In genomic region chr1:160800645-160801408, GRCh38 we compare ENCODE assay signal across 16 cellular contexts. TPM values are rescaled to one million over a fixed set of nuclear protein-coding genes. Genes with fewer than 3 reads are reported as not detected.
A peak's percentile ranks its signal among the peaks of the same experiment; 100 is the strongest.
DNase-seq lines count a peak whose midpoint lies in the region; ATAC-seq, FAIRE-seq and TF ChIP-seq lines count a peak whose summit lies in the region.
"Had no signal": no experiment of that assay in that cellular context is flagged by ENCODE, and none has a peak within 500 bp of the region (broad histone marks: within the 10 kb centered on the region; RNA-seq: fewer than 3 reads in every experiment).

No MANE protein-coding gene starts in this region.

- no peak for TF ChIP-seq CTCF in CD8-positive, alpha-beta T cell (IDR thresholded peaks at IDR 0.05)

- intact Hi-C loops in CD8-positive, alpha-beta T cell (cut with DNase I, micrococcal nuclease) = no loop called here

- H3K4me1 ChIP-seq in CD8-positive, alpha-beta T cell (ENCODE audit: insufficient read depth, low read length) = peaks cover 59% of the 10 kb centered on the region
- H3K4me1 ChIP-seq: HAP-1, left ventricle myocardium inferior, right atrium auricular region, vagina had no signal

- H3K36me3 Mint-ChIP-seq in CD8-positive, alpha-beta T cell = peaks cover 79% of the 10 kb centered on the region
- H3K36me3 Mint-ChIP-seq in IgD-negative memory B cell (peaks cover 22% of the 10 kb centered on the region), naive B cell (peaks cover 34 to 60% of the 10 kb centered on the region in 2 donors)

- H3K4me1 Mint-ChIP-seq in CD8-positive, alpha-beta T cell (ENCODE audit: low read depth) = peaks cover 77% of the 10 kb centered on the region
- H3K4me1 Mint-ChIP-seq in IgD-negative memory B cell (peaks cover 59 to 74% (median 62%) of the 10 kb centered on the region in 3 donors), naive B cell (peaks cover 65 to 88% (median 83%) of the 10 kb centered on the region in 3 donors)
- H3K4me1 Mint-ChIP-seq: nephron had no signal

- peak overlapping the region; percentile 97 for H3K4me3 Mint-ChIP-seq in CD8-positive, alpha-beta T cell
- H3K4me3 Mint-ChIP-seq in IgD-negative memory B cell (peak overlapping the region; percentile 71 to 96 (median 83)), naive B cell (peak overlapping the region; percentile 67 to 98 (median 89))
- H3K4me3 Mint-ChIP-seq: nephron had no signal

- ATAC-seq in CD8-positive, alpha-beta T cell = peak; percentile 27
- peak; percentile 27 to 38 for ATAC-seq in naive B cell (ENCODE audit: low read depth in 2 of 2)
- ATAC-seq in HG02981 (IDR thresholded peaks at IDR 0.05; ENCODE audit: unreplicated experiment) = no peak
- ATAC-seq in HG02623 (IDR thresholded peaks at IDR 0.05; ENCODE audit: unreplicated experiment) = no peak

- FAIRE-seq in TTC549 (lab: Jason Lieb, UNC) = peak; percentile 15

- no peaks in the 10 kb centered on the region for H3K9me3 ChIP-seq in CD8-positive, alpha-beta T cell (ENCODE audit: low read length)
- H3K9me3 ChIP-seq: vagina had no signal

- peaks cover 12% of the 10 kb centered on the region for H3K36me3 ChIP-seq in CD8-positive, alpha-beta T cell (ENCODE audit: insufficient read depth, low read length)
- H3K36me3 ChIP-seq: HAP-1, left ventricle myocardium inferior, right atrium auricular region, vagina had no signal

- H3K27ac ChIP-seq in CD8-positive, alpha-beta T cell (ENCODE audit: low read depth, low read length) = peak overlapping the region; percentile 75
- H3K27ac ChIP-seq: left ventricle myocardium inferior, right atrium auricular region, vagina had no signal

- peaks cover 2% of the 10 kb centered on the region for H3K9me3 Mint-ChIP-seq in CD8-positive, alpha-beta T cell
- H3K9me3 Mint-ChIP-seq in IgD-negative memory B cell (peaks cover 0 to 11% (median 2%) of the 10 kb centered on the region in 3 donors), naive B cell (peaks cover 4 to 18% (median 9%) of the 10 kb centered on the region in 7 donors)

- H3K27ac Mint-ChIP-seq in CD8-positive, alpha-beta T cell = peak overlapping the region; percentile 91
- H3K27ac Mint-ChIP-seq in IgD-negative memory B cell (peak overlapping the region; percentile 76 to 95 (median 90)), naive B cell (peak overlapping the region; percentile 44 to 100 (median 93))
- H3K27ac Mint-ChIP-seq: nephron had no signal

- no peaks in the 10 kb centered on the region for H3K27me3 Mint-ChIP-seq in CD8-positive, alpha-beta T cell (ENCODE audit: low read depth)
- H3K27me3 Mint-ChIP-seq in IgD-negative memory B cell (no peaks in the 10 kb centered on the region), naive B cell (no peaks in the 10 kb centered on the region)

- POLR2A ChIA-PET in CD8-positive, alpha-beta T cell (lab: Charles Lee) = interaction anchor here (1.5 kb wide), 1 partner anchor 37 kb away, joined by 3 read pairs; no protein-coding TSS in a partner anchor

- CTCF ChIA-PET in CD8-positive, alpha-beta T cell (lab: Charles Lee) = interaction anchor here (1.5 to 9.8 kb wide), 2 partner anchors 29 to 35 kb away, joined by 4 to 69 read pairs; no protein-coding TSS in a partner anchor

- no peak for DNase-seq in CD8-positive, alpha-beta T cell
- DNase-seq in naive B cell = peak; percentile 40
- no peak for DNase-seq in 8988T
- DNase-seq: effector CD4-positive, alpha-beta T cell; GDM1; left ventricle myocardium inferior; SHP77 treated with DMSO at 0.1 percent for 48 hours had no signal

- peak overlapping the region; percentile 74 for H3K4me3 ChIP-seq in CD8-positive, alpha-beta T cell (ENCODE audit: low read depth, low read length)
- H3K4me3 ChIP-seq: HAP-1, left ventricle myocardium inferior, right atrium auricular region, vagina had no signal

- H3K27me3 ChIP-seq in CD8-positive, alpha-beta T cell (ENCODE audit: insufficient read depth, low read length) = no peaks in the 10 kb centered on the region
- H3K27me3 ChIP-seq: right atrium auricular region, vagina had no signal

RNA-seq across cellular contexts. Expression of gene LY9, which starts 4.9 kb away (rescaled TPM):
- total RNA-seq in CD8-positive, alpha-beta T cell = 100 to 1,000 TPM; 103 to 104 TPM
- polyA plus RNA-seq in IgD-negative memory B cell = 158 TPM
- 100 to 1,000 TPM; 143 to 230 (median 167) TPM for polyA plus RNA-seq in naive B cell (ENCODE audit: low read depth in 6 of 6)
- total RNA-seq: left ventricle myocardium inferior, LHCN-M2 had no signal

Comparison
In these comparisons a context has a peak if more than half of its experiments do, and no peak if none do; other contexts are left out.
1. ATAC-seq: peak in CD8-positive, alpha-beta T cell (single experiment) and naive B cell (2 of 2); none in HG02981 (single experiment) and HG02623 (single experiment).
2. Peak in every context shown above with its lines, with median percentiles within 50 percentile points of each other: H3K27ac Mint-ChIP-seq and H3K4me3 Mint-ChIP-seq.